Comparison of ENCODE assay signal across 8 cellular contexts in genomic region chr2:37654932-37655331, GRCh38. TPM values are rescaled to one million over a fixed set of nuclear protein-coding genes. Genes with fewer than 3 reads are reported as not detected.
DNase-seq lines count a peak whose midpoint lies in the region; ATAC-seq and TF ChIP-seq lines count a peak whose summit lies in the region.

No MANE protein-coding gene starts in this region.

- CTCF ChIA-PET in activated naive CD4-positive, alpha-beta T cell treated with anti-CD3 and anti-CD28 coated beads, Interleukin-2, amount 10 ng/mL, durations not matched to agents 7 days and 5 days (lab: Charles Lee), result no interaction called here

- H3K36me3 Mint-ChIP-seq in activated naive CD4-positive, alpha-beta T cell treated with anti-CD3 and anti-CD28 coated beads, Interleukin-2, amount 10 ng/mL, durations not matched to agents 7 days and 5 days, result peaks cover 43% of the 10 kb centered on the region
- peaks cover 82% of the 10 kb centered on the region for H3K36me3 Mint-ChIP-seq in activated T-helper 17 cell treated with anti-CD3 and anti-CD28 coated beads, Interleukin-2, amount 50 U/mL, for 72 hours (ENCODE audit: low read depth)
- peaks cover 10% of the 10 kb centered on the region for H3K36me3 Mint-ChIP-seq in memory B cell

- H3K27ac Mint-ChIP-seq in activated naive CD4-positive, alpha-beta T cell treated with anti-CD3 and anti-CD28 coated beads, Interleukin-2, amount 10 ng/mL, durations not matched to agents 7 days and 5 days, result peak overlapping the region; percentile 80
- H3K27ac Mint-ChIP-seq in activated T-helper 17 cell treated with anti-CD3 and anti-CD28 coated beads, Interleukin-2, amount 50 U/mL, for 72 hours, result peak overlapping the region; percentile 82
- H3K27ac Mint-ChIP-seq in memory B cell, result peak overlapping the region; percentile 98

- ATAC-seq in HG03064 (IDR thresholded peaks at IDR 0.05; ENCODE audit: low read depth, unreplicated experiment) (peak; percentile 75), memory B cell (ENCODE audit: low read depth) (peak; percentile 82), omental fat pad (ENCODE audit: low FRiP score) (no peak)
- peak; percentile 57 for ATAC-seq in activated T-helper 17 cell treated with anti-CD3 and anti-CD28 coated beads, Interleukin-2, amount 50 U/mL, for 72 hours (replicated peaks)

- DNase-seq in activated naive CD4-positive, alpha-beta T cell treated with anti-CD3 and anti-CD28 coated beads, Interleukin-2, amount 10 ng/mL, durations not matched to agents 7 days and 5 days, result no peak
- no peak for DNase-seq in activated naive CD4-positive, alpha-beta T cell (lab: John Stamatoyannopoulos, UW)
- DNase-seq in memory B cell (ENCODE audit: low spot score in 2 of 2), result peak in 1 of 2 donors; percentile 51
- DNase-seq in stimulated activated CD4-positive, alpha-beta T cell treated with anti-CD3 and anti-CD28 coated beads, Interleukin-1b, Interleukin-23, amount 100 ng/mL, for 48 hours, result no peak
- DNase-seq in NCI-H1436 (lab: John Stamatoyannopoulos, UW), result no peak
- DNase-seq in omental fat pad (ENCODE audit: low spot score), result no peak

- peaks cover 1% of the 10 kb centered on the region for H3K9me3 Mint-ChIP-seq in activated naive CD4-positive, alpha-beta T cell treated with anti-CD3 and anti-CD28 coated beads, Interleukin-2, amount 10 ng/mL, durations not matched to agents 7 days and 5 days
- peaks cover 4% of the 10 kb centered on the region for H3K9me3 Mint-ChIP-seq in activated T-helper 17 cell treated with anti-CD3 and anti-CD28 coated beads, Interleukin-2, amount 50 U/mL, for 72 hours
- peaks cover 3% of the 10 kb centered on the region for H3K9me3 Mint-ChIP-seq in memory B cell

- H3K4me3 Mint-ChIP-seq in activated naive CD4-positive, alpha-beta T cell treated with anti-CD3 and anti-CD28 coated beads, Interleukin-2, amount 10 ng/mL, durations not matched to agents 7 days and 5 days, result peak overlapping the region; percentile 22
- peak overlapping the region; percentile 81 for H3K4me3 Mint-ChIP-seq in activated T-helper 17 cell treated with anti-CD3 and anti-CD28 coated beads, Interleukin-2, amount 50 U/mL, for 72 hours
- peak overlapping the region; percentile 86 for H3K4me3 Mint-ChIP-seq in memory B cell

- peaks cover 77% of the 10 kb centered on the region for H3K4me1 Mint-ChIP-seq in activated naive CD4-positive, alpha-beta T cell treated with anti-CD3 and anti-CD28 coated beads, Interleukin-2, amount 10 ng/mL, durations not matched to agents 7 days and 5 days
- H3K4me1 Mint-ChIP-seq in activated T-helper 17 cell treated with anti-CD3 and anti-CD28 coated beads, Interleukin-2, amount 50 U/mL, for 72 hours, result peaks cover 87% of the 10 kb centered on the region
- peaks cover 79% of the 10 kb centered on the region for H3K4me1 Mint-ChIP-seq in memory B cell

- no peak for TF ChIP-seq CTCF in omental fat pad (IDR thresholded peaks at IDR 0.05)

- H3K27me3 Mint-ChIP-seq in activated naive CD4-positive, alpha-beta T cell treated with anti-CD3 and anti-CD28 coated beads, Interleukin-2, amount 10 ng/mL, durations not matched to agents 7 days and 5 days, result no peaks in the 10 kb centered on the region
- no peaks in the 10 kb centered on the region for H3K27me3 Mint-ChIP-seq in activated T-helper 17 cell treated with anti-CD3 and anti-CD28 coated beads, Interleukin-2, amount 50 U/mL, for 72 hours
- H3K27me3 Mint-ChIP-seq in memory B cell, result no peaks in the 10 kb centered on the region

RNA-seq across cellular contexts. Expression of gene CDC42EP3, which starts 16.5 kb away (rescaled TPM):
- total RNA-seq in activated T-helper 17 cell treated with anti-CD3 and anti-CD28 coated beads, Interleukin-2, amount 50 U/mL, for 72 hours, result 10 to 100 TPM; 33.5 to 40.9 TPM
- 10 to 100 TPM; 12.1 to 54.9 (median 29.9) TPM for total RNA-seq in omental fat pad

Comparison
In these comparisons a context has a peak if more than half of its experiments do, and no peak if none do; other contexts are left out.
1. H3K4me3 Mint-ChIP-seq: peak in every context shown above with its lines; median percentile 86 in memory B cell; 81 in activated T-helper 17 cell treated with anti-CD3 and anti-CD28 coated beads, Interleukin-2, amount 50 U/mL, for 72 hours; 22 in activated naive CD4-positive, alpha-beta T cell treated with anti-CD3 and anti-CD28 coated beads, Interleukin-2, amount 10 ng/mL, durations not matched to agents 7 days and 5 days.